ENCODE assay signal across 8 cellular contexts in the genomic region with DNA sequence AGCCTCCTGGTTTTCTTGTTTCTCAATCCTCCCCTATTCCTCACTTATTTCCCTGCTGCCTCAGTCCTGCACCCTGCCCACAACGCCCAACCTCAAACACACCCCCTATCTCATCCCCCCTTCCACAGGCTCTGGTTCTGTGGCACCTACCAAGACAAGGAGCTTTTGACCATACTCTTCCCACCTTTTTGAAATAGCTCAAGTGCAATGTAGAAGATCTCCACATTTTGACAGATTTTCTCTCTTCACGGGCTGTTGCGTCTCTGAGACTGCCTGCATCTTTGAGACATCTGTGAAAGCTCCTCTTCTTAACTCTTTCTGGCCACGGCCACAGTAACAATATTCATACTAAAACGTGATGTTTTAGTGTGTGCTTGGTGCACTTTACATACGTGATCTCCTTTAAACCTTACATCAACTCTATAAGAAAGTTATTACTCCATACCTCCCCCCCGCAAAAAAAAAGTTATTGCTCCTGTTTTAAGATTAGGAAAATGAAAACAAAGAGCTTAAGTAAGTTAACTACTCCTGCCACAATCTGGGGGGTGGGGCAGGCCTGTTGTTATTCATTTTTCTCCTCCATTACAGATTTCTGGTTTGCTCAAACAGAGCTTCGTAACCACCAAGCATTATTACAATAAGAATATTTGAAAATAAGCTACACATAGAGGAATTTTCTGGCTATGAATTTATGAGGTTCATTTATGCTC. TPM values are rescaled to one million over a fixed set of nuclear protein-coding genes. Genes with fewer than 3 reads are reported as not detected.
DNase-seq lines count a peak whose midpoint lies in the region; ATAC-seq and TF ChIP-seq lines count a peak whose summit lies in the region.

No MANE protein-coding gene starts in this region.

- peaks cover 26% of the 10 kb centered on the region for H3K36me3 Mint-ChIP-seq in activated naive CD4-positive, alpha-beta T cell treated with anti-CD3 and anti-CD28 coated beads, Interleukin-2, amount 50 U/mL, for 24 hours
- H3K36me3 Mint-ChIP-seq in T-cell: peaks cover 14% of the 10 kb centered on the region

- POLR2A ChIA-PET in T-cell (lab: Charles Lee): interaction anchor here (0.5 to 1.2 kb wide), 6 partner anchors 16 to 1860 kb away, joined by 3 to 8 read pairs (median 3); no protein-coding TSS in a partner anchor

- intact Hi-C loops in body of pancreas (cut with DNase I): no loop called here

- no peaks in the 10 kb centered on the region for H3K9me2 ChIP-seq in hepatocyte (replicated peaks; ENCODE audit: insufficient read depth)

- no peaks in the 10 kb centered on the region for H3K9me3 Mint-ChIP-seq in activated naive CD4-positive, alpha-beta T cell treated with anti-CD3 and anti-CD28 coated beads, Interleukin-2, amount 50 U/mL, for 24 hours
- H3K9me3 Mint-ChIP-seq in T-cell: no peaks in the 10 kb centered on the region

- TF ChIP-seq CTCF in hepatocyte (IDR thresholded peaks at IDR 0.05; ENCODE audit: poor library complexity) (no peak), body of pancreas (IDR thresholded peaks at IDR 0.05) (no peak)

- H4K20me1 ChIP-seq in hepatocyte (ENCODE audit: insufficient read depth, poor library complexity, severe bottlenecking): peaks cover 29% of the 10 kb centered on the region

- DNase-seq in activated naive CD4-positive, alpha-beta T cell treated with anti-CD3 and anti-CD28 coated beads, Interleukin-2, amount 50 U/mL, for 16 hours: no peak
- no peak for DNase-seq in T-cell
- no peak for DNase-seq in hepatocyte (ENCODE audit: low spot score)
- DNase-seq in NCI-H226: no peak
- DNase-seq in body of pancreas: no peak

- peak overlapping the region; percentile 94 for H3K4me3 Mint-ChIP-seq in activated naive CD4-positive, alpha-beta T cell treated with anti-CD3 and anti-CD28 coated beads, Interleukin-2, amount 50 U/mL, for 24 hours
- peak overlapping the region; percentile 61 to 100 (median 91) for H3K4me3 Mint-ChIP-seq in T-cell

- peaks cover 31% of the 10 kb centered on the region for H3K79me2 ChIP-seq in hepatocyte

- CTCF ChIA-PET in T-cell (lab: Charles Lee): interaction anchor here (0.6 kb wide), 3 partner anchors 84 to 334 kb away, joined by 3 read pairs; no protein-coding TSS in a partner anchor

- H3K4me1 ChIP-seq in hepatocyte (ENCODE audit: insufficient read depth) (peaks cover 11% of the 10 kb centered on the region), subcutaneous abdominal adipose tissue (ENCODE audit: control insufficient read depth in 5 of 5, insufficient read depth in 5 of 5, low read length in 5 of 5) (peaks cover 5 to 39% (median 30%) of the 10 kb centered on the region in 5 donors), body of pancreas (peaks cover 11% of the 10 kb centered on the region)

- peak overlapping the region; percentile 73 for H3K27ac Mint-ChIP-seq in activated naive CD4-positive, alpha-beta T cell treated with anti-CD3 and anti-CD28 coated beads, Interleukin-2, amount 50 U/mL, for 24 hours
- H3K27ac Mint-ChIP-seq in T-cell: peak overlapping the region; percentile 96 to 99

- no peak overlapping the region for H2AFZ ChIP-seq in hepatocyte

- H3K27ac ChIP-seq in hepatocyte: no peak overlapping the region
- peak overlapping the region; percentile 95 for H3K27ac ChIP-seq in subcutaneous abdominal adipose tissue (ENCODE audit: low read depth, low read length)
- peak overlapping the region in 1 of 4 donors; percentile 90 for H3K27ac ChIP-seq in body of pancreas

- no peak for ATAC-seq in T-cell (replicated peaks in 1 of 4)
- no peak for ATAC-seq in GM21528 (IDR thresholded peaks at IDR 0.05; ENCODE audit: low FRiP score, unreplicated experiment)
- no peak for ATAC-seq in body of pancreas

- H3K4me1 Mint-ChIP-seq in activated naive CD4-positive, alpha-beta T cell treated with anti-CD3 and anti-CD28 coated beads, Interleukin-2, amount 50 U/mL, for 24 hours: peaks cover 40% of the 10 kb centered on the region
- peaks cover 34 to 57% (median 41%) of the 10 kb centered on the region in 3 donors for H3K4me1 Mint-ChIP-seq in T-cell

- no peak overlapping the region for H3K4me3 ChIP-seq in hepatocyte
- peak overlapping the region; percentile 19 to 96 (median 91) for H3K4me3 ChIP-seq in subcutaneous abdominal adipose tissue (ENCODE audit: low read depth in 1 of 5, low read length in 5 of 5)
- no peak overlapping the region for H3K4me3 ChIP-seq in body of pancreas

- H3K27me3 ChIP-seq in hepatocyte: no peaks in the 10 kb centered on the region
- no peaks in the 10 kb centered on the region for H3K27me3 ChIP-seq in subcutaneous abdominal adipose tissue (ENCODE audit: control insufficient read depth in 5 of 5, insufficient read depth in 4 of 5, low read length in 5 of 5)
- H3K27me3 ChIP-seq in body of pancreas: no peaks in the 10 kb centered on the region

- no peaks in the 10 kb centered on the region for H3K36me3 ChIP-seq in hepatocyte (replicated peaks; ENCODE audit: insufficient read depth, low read depth)
- no peaks in the 10 kb centered on the region for H3K36me3 ChIP-seq in subcutaneous abdominal adipose tissue (ENCODE audit: control insufficient read depth in 5 of 5, insufficient read depth in 5 of 5, low read length in 5 of 5)
- no peaks in the 10 kb centered on the region for H3K36me3 ChIP-seq in body of pancreas (replicated peaks in 1 of 2; ENCODE audit: insufficient read depth in 1 of 2, low read depth in 2 of 2)

- H3K9ac ChIP-seq in subcutaneous abdominal adipose tissue (ENCODE audit: low read length in 5 of 5): peak overlapping the region in 2 of 5 donors; percentile 51 to 97

- peak overlapping the region; percentile 78 for H3K4me2 ChIP-seq in hepatocyte

- H3K9me3 ChIP-seq in hepatocyte (ENCODE audit: low read depth) (no peaks in the 10 kb centered on the region), subcutaneous abdominal adipose tissue (ENCODE audit: control insufficient read depth in 5 of 5, low read length in 5 of 5) (no peaks in the 10 kb centered on the region), body of pancreas (no peaks in the 10 kb centered on the region)

- no peaks in the 10 kb centered on the region for H3K27me3 Mint-ChIP-seq in activated naive CD4-positive, alpha-beta T cell treated with anti-CD3 and anti-CD28 coated beads, Interleukin-2, amount 50 U/mL, for 24 hours
- H3K27me3 Mint-ChIP-seq in T-cell: no peaks in the 10 kb centered on the region

- no peak for TF ChIP-seq POLR2A in body of pancreas (IDR thresholded peaks at IDR 0.05)

- WGBS in hepatocyte (ENCODE audit: low lambda C conversion rate, missing lambda C conversion rate): 51% methylated on average over 8 of the region's 8 CpGs
- WGBS in body of pancreas, 2 donors: 56 to 58% methylated on average over 8 of the region's 8 CpGs

RNA-seq across cellular contexts. Expression of gene SERBP1, which starts 1.8 kb away (rescaled TPM):
- total RNA-seq in T-cell (100 to 1,000 TPM; 125 to 157 (median 154) TPM), hepatocyte (178 and 194 TPM in 2 replicates), body of pancreas (100 to 1,000 TPM in 1 of 2 donors, 10 to 100 TPM in 1; 77.5 to 123 TPM)
- polyA plus RNA-seq in hepatocyte: 102 and 104 TPM in 2 replicates

Comparison
In these comparisons a context has a peak if more than half of its experiments do, and no peak if none do; other contexts are left out.
1. H3K4me3 ChIP-seq: peak in subcutaneous abdominal adipose tissue (5 of 5); none in hepatocyte (single experiment) and body of pancreas (0 of 2).